ENCODE assay signal across 30 cellular contexts in genomic region chr2:38434595-38434994, GRCh38.
"Had no signal": no experiment of that assay in that cellular context is flagged by ENCODE, and none has a peak within 500 bp of the region (broad histone marks: within the 10 kb centered on the region; RNA-seq: fewer than 3 reads in every experiment).

No MANE protein-coding gene starts in this region.

- H3K27me3 ChIP-seq: neural progenitor cell, ovary, spleen, stomach, thyroid gland, tibial nerve, upper lobe of left lung, uterus had no signal

- H3K4me1 Mint-ChIP-seq: natural killer cell had no signal

- H3K4me3 ChIP-seq: neural progenitor cell, ovary, psoas muscle, skin epidermis, smooth muscle cell, spleen, stomach, thoracic aorta, thyroid gland, tibial nerve, upper lobe of left lung, uterus had no signal

- H3K36me3 ChIP-seq: neural progenitor cell, ovary, spleen, stomach, thoracic aorta, thyroid gland, tibial nerve, upper lobe of left lung, uterus had no signal

- H3K4me2 ChIP-seq: neural progenitor cell, smooth muscle cell had no signal

- H3K4me3 Mint-ChIP-seq: naive thymus-derived CD4-positive, alpha-beta T cell; natural killer cell; nephron; neural progenitor cell; stimulated activated effector memory CD8-positive, alpha-beta T cell treated with anti-CD3 and anti-CD28 coated beads, Interleukin-12 subunit alpha, Interleukin-12 subunit beta, amount 100 ng/mL, for 72 hours; stimulated activated naive B cell treated with anti-CD40 and anti-IgM and Interleukin-4, amounts not matched to agents 10 μg/mL and 1 μg/mL and 100 μg/mL, for 72 hours; stimulated activated naive CD8-positive, alpha-beta T cell treated with anti-CD3 and anti-CD28 coated beads, Interleukin-15, Interleukin-2, amounts not matched to agents 100 ng/mL and 50 ng/mL, for 24 hours had no signal

- ATAC-seq: naive thymus-derived CD4-positive, alpha-beta T cell; natural killer cell; psoas muscle; right cardiac atrium; sciatic nerve; stimulated activated naive B cell treated with anti-CD40 and anti-IgM and Interleukin-4, amounts not matched to agents 10 μg/mL and 1 μg/mL and 100 μg/mL, for 72 hours had no signal

- H3K9me3 ChIP-seq: ovary, psoas muscle, stomach, thoracic aorta, thyroid gland, tibial nerve, upper lobe of left lung, uterus had no signal

- H3K9me3 Mint-ChIP-seq: natural killer cell; stimulated activated effector memory CD8-positive, alpha-beta T cell treated with anti-CD3 and anti-CD28 coated beads, Interleukin-12 subunit alpha, Interleukin-12 subunit beta, amount 100 ng/mL, for 72 hours; stimulated activated naive CD8-positive, alpha-beta T cell treated with anti-CD3 and anti-CD28 coated beads, Interleukin-15, Interleukin-2, amounts not matched to agents 100 ng/mL and 50 ng/mL, for 24 hours had no signal

- DNase-seq: naive thymus-derived CD4-positive, alpha-beta T cell; natural killer cell; occipital lobe; posterior cingulate gyrus; psoas muscle; right cardiac atrium; spleen; stimulated activated CD4-positive, alpha-beta T cell treated with anti-CD3 and anti-CD28 coated beads, Interleukin-12 subunit alpha, Interleukin-12 subunit beta, amount 100 ng/mL, for 4 hours; stimulated activated CD4-positive, alpha-beta T cell treated with anti-CD3 and anti-CD28 coated beads, Interleukin-1b, Interleukin-23, amount 100 ng/mL, for 48 hours; stimulated activated CD4-positive, alpha-beta T cell treated with anti-CD3 and anti-CD28 coated beads, Interleukin-4, amount 100 ng/mL, for 1 hour; stimulated activated CD4-positive, alpha-beta T cell treated with anti-CD3 and anti-CD28 coated beads, Interleukin-4, amount 100 ng/mL, for 4 hours; stimulated activated naive B cell treated with anti-CD40 and anti-IgM and Interleukin-4, amounts not matched to agents 10 μg/mL and 1 μg/mL and 100 μg/mL, for 72 hours; stimulated activated naive CD4-positive, alpha-beta T cell treated with Interleukin-2 at 50 U/mL for 16 hours; stomach; thyroid gland; trophoblast cell; upper lobe of left lung; uterus had no signal

- H3K27ac ChIP-seq: neural progenitor cell, ovary, parathyroid adenoma, psoas muscle, spleen, stomach, thoracic aorta, tibial nerve, upper lobe of left lung, uterus had no signal

- H3K27ac Mint-ChIP-seq: naive thymus-derived CD4-positive, alpha-beta T cell; natural killer cell; neural progenitor cell; progenitor cell of endocrine pancreas; stimulated activated effector memory CD8-positive, alpha-beta T cell treated with anti-CD3 and anti-CD28 coated beads, Interleukin-12 subunit alpha, Interleukin-12 subunit beta, amount 100 ng/mL, for 72 hours; stimulated activated naive B cell treated with anti-CD40 and anti-IgM and Interleukin-4, amounts not matched to agents 10 μg/mL and 1 μg/mL and 100 μg/mL, for 72 hours; stimulated activated naive CD8-positive, alpha-beta T cell treated with anti-CD3 and anti-CD28 coated beads, Interleukin-15, Interleukin-2, amounts not matched to agents 100 ng/mL and 50 ng/mL, for 24 hours had no signal

- H3K4me1 ChIP-seq: neural progenitor cell, psoas muscle, upper lobe of left lung, uterus had no signal

- H3K9ac ChIP-seq: neural progenitor cell, parathyroid adenoma had no signal

- H3K79me2 ChIP-seq: parathyroid adenoma had no signal

- H2AFZ ChIP-seq: neural progenitor cell, parathyroid adenoma had no signal

- H3K36me3 Mint-ChIP-seq: naive thymus-derived CD4-positive, alpha-beta T cell; natural killer cell; neural progenitor cell; stimulated activated effector memory CD8-positive, alpha-beta T cell treated with anti-CD3 and anti-CD28 coated beads, Interleukin-12 subunit alpha, Interleukin-12 subunit beta, amount 100 ng/mL, for 72 hours; stimulated activated naive B cell treated with anti-CD40 and anti-IgM and Interleukin-4, amounts not matched to agents 10 μg/mL and 1 μg/mL and 100 μg/mL, for 72 hours had no signal
